Comparison of ENCODE assay signal across 8 cellular contexts in the genomic region with DNA sequence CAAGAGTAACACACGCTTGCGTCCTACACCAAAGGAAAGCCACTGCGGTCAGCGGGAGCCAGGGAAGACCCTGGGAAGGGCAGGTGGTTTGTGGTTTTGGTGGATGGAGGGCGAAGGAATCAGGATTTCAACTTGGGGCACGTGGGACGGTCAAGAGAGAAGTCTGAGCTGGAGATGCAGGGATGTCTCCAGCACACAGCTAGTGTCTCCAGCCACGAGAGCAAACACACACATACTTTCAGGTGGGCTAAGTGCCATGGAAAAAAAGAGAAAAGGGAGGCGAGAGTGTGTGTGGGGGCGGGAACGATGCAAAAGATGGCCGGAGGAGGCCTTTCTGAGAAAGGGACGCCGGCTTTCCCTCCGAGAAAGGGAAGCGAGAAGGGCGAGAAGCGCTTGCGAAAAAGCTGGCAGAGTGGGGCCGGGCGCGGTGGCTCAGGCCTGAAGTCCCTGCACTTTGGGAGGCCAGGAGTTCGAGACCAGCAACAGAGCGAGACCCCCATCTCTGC. TPM values are rescaled to one million over a fixed set of nuclear protein-coding genes. Genes with fewer than 3 reads are reported as not detected.
DNase-seq lines count a peak whose midpoint lies in the region; ATAC-seq and TF ChIP-seq lines count a peak whose summit lies in the region.

No MANE protein-coding gene starts in this region.

- peaks cover 6% of the 10 kb centered on the region for H3K9me3 Mint-ChIP-seq in glutamatergic neuron (ENCODE audit: unreplicated experiment)

- no peak for ATAC-seq in DND-41 (ENCODE audit: insufficient read depth, low read depth)
- ATAC-seq in HG03442 (IDR thresholded peaks at IDR 0.05; ENCODE audit: unreplicated experiment): no peak

- H3K79me2 ChIP-seq in DND-41 (ENCODE audit: insufficient read depth, low read length): peaks cover 46% of the 10 kb centered on the region

- H3K36me3 Mint-ChIP-seq in glutamatergic neuron (ENCODE audit: unreplicated experiment): no peaks in the 10 kb centered on the region

- H4K20me1 ChIP-seq in DND-41 (ENCODE audit: insufficient read depth, low read length): peaks cover 30% of the 10 kb centered on the region

- TF ChIP-seq CTCF in DND-41 (IDR thresholded peaks at IDR 0.05; ENCODE audit: borderline replicate concordance, extremely low read depth, low read length, poor library complexity, severe bottlenecking) (no peak), glutamatergic neuron (IDR thresholded peaks at IDR 0.05; ENCODE audit: partially characterized antibody, unreplicated experiment) (no peak)

- peak overlapping the region; percentile 97 to 100; a peak in 3 of 4 replicates for H3K4me3 ChIP-seq in DND-41 (ENCODE audit: low read depth in 1 of 2, low read length in 2 of 2)

- peak overlapping the region; percentile 79 for H2AFZ ChIP-seq in DND-41 (ENCODE audit: low read depth, low read length)

- DNase-seq in DND-41 (peak; percentile 37), NCI-H2227 (lab: John Stamatoyannopoulos, UW; ENCODE audit: unreplicated experiment) (peak; percentile 62), glutamatergic neuron (peak; percentile 29), posterior vena cava (ENCODE audit: low spot score) (peak; percentile 88), 8988T (no peak), putamen (ENCODE audit: low spot score) (no peak)
- peak; percentile 41 for DNase-seq in activated naive CD4-positive, alpha-beta T cell treated with Interleukin-2 at 50 U/mL for 16 hours

- H3K4me3 Mint-ChIP-seq in glutamatergic neuron (ENCODE audit: unreplicated experiment): peak overlapping the region; percentile 90

- H3K9ac ChIP-seq in DND-41 (ENCODE audit: low read depth, low read length): peak overlapping the region; percentile 99

- peaks cover 9% of the 10 kb centered on the region for H3K27me3 Mint-ChIP-seq in glutamatergic neuron (ENCODE audit: unreplicated experiment)

- peaks cover 30% of the 10 kb centered on the region for H3K36me3 ChIP-seq in DND-41 (ENCODE audit: insufficient read depth, low read length)

- peak overlapping the region; percentile 98 for H3K27ac Mint-ChIP-seq in glutamatergic neuron (ENCODE audit: unreplicated experiment)

- H3K27ac ChIP-seq in DND-41 (ENCODE audit: low read length): peak overlapping the region; percentile 13

- intact Hi-C loops in posterior vena cava (cut with DNase I): no loop called here

- no peaks in the 10 kb centered on the region for H3K9me3 ChIP-seq in DND-41 (ENCODE audit: insufficient read depth, low read length, severe bottlenecking)

- peaks cover 2% of the 10 kb centered on the region for H3K27me3 ChIP-seq in DND-41 (ENCODE audit: insufficient read depth, low read length, poor library complexity)

- H3K4me1 Mint-ChIP-seq in glutamatergic neuron (ENCODE audit: low read depth, unreplicated experiment): peaks cover 15% of the 10 kb centered on the region

- H3K4me2 ChIP-seq in DND-41 (ENCODE audit: insufficient read depth, low read length): peak overlapping the region; percentile 79

- peaks cover 35% of the 10 kb centered on the region for H3K4me1 ChIP-seq in DND-41 (ENCODE audit: insufficient read depth, low read length)

RNA-seq across cellular contexts. Expression of a gene that starts 1.4 kb away (rescaled TPM):
- total RNA-seq in glutamatergic neuron (ENCODE audit: unreplicated experiment): 113 TPM
- 10 to 100 TPM; 92.3 to 93.8 TPM for total RNA-seq in posterior vena cava

Comparison
In these comparisons a context has a peak if more than half of its experiments do, and no peak if none do; other contexts are left out.
1. DNase-seq: peak in DND-41 (single experiment), NCI-H2227 (single experiment), activated naive CD4-positive, alpha-beta T cell treated with Interleukin-2 at 50 U/mL for 16 hours (single experiment), glutamatergic neuron (single experiment) and posterior vena cava (single experiment); none in 8988T (single experiment) and putamen (single experiment).